ENCODE assay signal across 7 cellular contexts in genomic region chr10:94403034-94403822, GRCh38. TPM values are rescaled to one million over a fixed set of nuclear protein-coding genes. Genes with fewer than 3 reads are reported as not detected.
DNase-seq lines count a peak whose midpoint lies in the region; ATAC-seq and TF ChIP-seq lines count a peak whose summit lies in the region.

No MANE protein-coding gene starts in this region.

- no peak for TF ChIP-seq EP300 in sigmoid colon (IDR thresholded peaks at IDR 0.05)

- TF ChIP-seq CTCF in breast epithelium (IDR thresholded peaks at IDR 0.05), result no peak
- TF ChIP-seq CTCF in sigmoid colon (IDR thresholded peaks at IDR 0.05), result no peak

- ATAC-seq in GM21576 (IDR thresholded peaks at IDR 0.05; ENCODE audit: unreplicated experiment), result peak; percentile 71

- H3K27me3 ChIP-seq in HUES48 (ENCODE audit: control insufficient read depth, insufficient read depth, low read length) (peaks cover 31% of the 10 kb centered on the region), breast epithelium (no peaks in the 10 kb centered on the region), sigmoid colon (no peaks in the 10 kb centered on the region)

- H3K36me3 ChIP-seq in HUES48 (ENCODE audit: control insufficient read depth, insufficient read depth, low read length) (no peaks in the 10 kb centered on the region), breast epithelium (no peaks in the 10 kb centered on the region), sigmoid colon (no peaks in the 10 kb centered on the region)

- DNase-seq in SIG-M5 treated with dmso at 0.1 percent for 504 hours (lab: John Stamatoyannopoulos, UW; ENCODE audit: unreplicated experiment) (peak; percentile 89), breast epithelium (ENCODE audit: low spot score in 2 of 2) (peak; percentile 63 to 66), iPS-NIHi11 (ENCODE audit: low spot score) (peak; percentile 74), sigmoid colon (peak; percentile 80)

- peak overlapping the region; percentile 96 for H3K4me3 ChIP-seq in GM08714 (ENCODE audit: low read length)
- peak overlapping the region; percentile 84 for H3K4me3 ChIP-seq in HUES48 (ENCODE audit: low read depth, low read length)
- H3K4me3 ChIP-seq in breast epithelium, result peak overlapping the region; percentile 78 to 95 (median 91)
- H3K4me3 ChIP-seq in sigmoid colon, result peak overlapping the region; percentile 61 to 91 (median 81)

- WGBS in sigmoid colon, 2 donors, result 1% methylated on average over 95 of the region's 95 CpGs

- peak overlapping the region; percentile 44; the same call in 1 of the 2 replicates for H3K9ac ChIP-seq in HUES48 (ENCODE audit: low read depth, low read length)

- TF ChIP-seq POLR2A in breast epithelium (IDR thresholded peaks at IDR 0.05) (no peak), sigmoid colon (IDR thresholded peaks at IDR 0.05) (no peak)

- H3K27ac ChIP-seq in HUES48 (ENCODE audit: low read depth, low read length) (no peak overlapping the region), breast epithelium (peak overlapping the region; percentile 92 to 93), sigmoid colon (peak overlapping the region; percentile 85 to 98 (median 96))

- intact Hi-C loops in breast epithelium (cut with DNase I; ENCODE audit: low total_unique reads), result no loop called here
- intact Hi-C loops in sigmoid colon (cut with DNase I), result loop anchor here (2.0 kb wide), 2 partner anchors 40 to 42 kb away; partner anchors contain the start of gene NOC3L

- H3K4me1 ChIP-seq in HUES48 (ENCODE audit: control insufficient read depth, insufficient read depth, low read length) (no peaks in the 10 kb centered on the region), breast epithelium (no peaks in the 10 kb centered on the region), sigmoid colon (peaks cover 0 to 19% (median 14%) of the 10 kb centered on the region in 4 donors)

- no peaks in the 10 kb centered on the region for H3K9me3 ChIP-seq in HUES48 (ENCODE audit: control insufficient read depth, insufficient read depth, low read length)
- H3K9me3 ChIP-seq in breast epithelium, result no peaks in the 10 kb centered on the region
- H3K9me3 ChIP-seq in sigmoid colon, result no peaks in the 10 kb centered on the region

RNA-seq across cellular contexts. Expression of gene TBC1D12, which starts 0.9 kb away (rescaled TPM):
- total RNA-seq in breast epithelium, result 10 to 100 TPM; 19.0 to 29.4 (median 27.2) TPM
- total RNA-seq in sigmoid colon, result 10 to 100 TPM; 16.3 to 24.4 (median 19.1) TPM
- polyA plus RNA-seq in sigmoid colon, result 10 to 100 TPM in 2 of 3 donors, 1 to 10 TPM in 1; 5.5 to 13.2 (median 10.8) TPM

RNA-seq across cellular contexts. Expression of gene NOC3L, which starts 40.5 kb away (rescaled TPM):
- 10 to 100 TPM; 14.9 to 26.2 (median 25.6) TPM for total RNA-seq in breast epithelium
- total RNA-seq in sigmoid colon, result 10 to 100 TPM; 14.1 to 17.8 (median 15.9) TPM
- 1 to 10 TPM; 1.8 to 8.3 (median 2.8) TPM for polyA plus RNA-seq in sigmoid colon
